In the genomic region with DNA sequence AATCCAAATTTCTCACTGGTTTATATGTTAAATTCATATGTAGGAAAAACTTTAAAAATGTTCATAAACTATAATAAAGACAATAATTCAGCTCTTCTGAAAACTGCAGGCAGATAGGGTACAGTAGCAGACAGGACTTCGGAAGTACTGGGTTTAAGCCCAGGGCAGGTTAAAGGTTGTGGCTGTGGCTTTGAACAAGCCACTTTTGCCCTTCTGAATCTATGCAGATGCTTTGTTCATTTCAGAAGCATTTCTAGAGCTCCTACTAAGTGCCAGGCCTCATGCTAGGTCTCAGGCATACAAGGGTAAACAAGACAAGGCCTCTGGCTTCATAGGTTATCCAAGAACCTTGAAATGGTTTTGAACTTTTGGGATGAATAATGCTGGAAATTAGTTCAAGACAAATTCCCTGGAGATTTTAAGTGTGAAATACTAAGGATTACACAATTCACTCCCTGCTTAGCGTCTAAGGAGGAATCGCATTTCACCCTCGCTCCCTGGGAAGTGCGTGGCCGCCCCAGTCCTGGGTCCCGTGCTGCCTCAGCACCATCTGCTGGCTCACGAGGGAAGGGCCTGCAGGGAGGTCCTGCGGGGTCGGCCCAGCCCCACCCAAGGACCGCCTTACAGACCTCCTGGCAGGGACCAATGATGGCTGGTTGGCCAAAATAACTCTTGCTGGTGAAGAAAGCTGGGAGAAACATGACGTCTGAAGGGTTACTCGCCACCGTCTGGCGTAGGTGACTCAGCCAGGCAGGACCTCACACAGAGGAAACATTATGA, we compare ENCODE assay signal across 1 cellular context.
TF ChIP-seq lines count a peak whose summit lies in the region.

No MANE protein-coding gene starts in this region.

TF ChIP-seq in HepG2, 621 proteins besides CTCF, POLR2A, EP300 and RAD21 (continued from another document and continues in another):
- TF ChIP-seq, protein P1, sequence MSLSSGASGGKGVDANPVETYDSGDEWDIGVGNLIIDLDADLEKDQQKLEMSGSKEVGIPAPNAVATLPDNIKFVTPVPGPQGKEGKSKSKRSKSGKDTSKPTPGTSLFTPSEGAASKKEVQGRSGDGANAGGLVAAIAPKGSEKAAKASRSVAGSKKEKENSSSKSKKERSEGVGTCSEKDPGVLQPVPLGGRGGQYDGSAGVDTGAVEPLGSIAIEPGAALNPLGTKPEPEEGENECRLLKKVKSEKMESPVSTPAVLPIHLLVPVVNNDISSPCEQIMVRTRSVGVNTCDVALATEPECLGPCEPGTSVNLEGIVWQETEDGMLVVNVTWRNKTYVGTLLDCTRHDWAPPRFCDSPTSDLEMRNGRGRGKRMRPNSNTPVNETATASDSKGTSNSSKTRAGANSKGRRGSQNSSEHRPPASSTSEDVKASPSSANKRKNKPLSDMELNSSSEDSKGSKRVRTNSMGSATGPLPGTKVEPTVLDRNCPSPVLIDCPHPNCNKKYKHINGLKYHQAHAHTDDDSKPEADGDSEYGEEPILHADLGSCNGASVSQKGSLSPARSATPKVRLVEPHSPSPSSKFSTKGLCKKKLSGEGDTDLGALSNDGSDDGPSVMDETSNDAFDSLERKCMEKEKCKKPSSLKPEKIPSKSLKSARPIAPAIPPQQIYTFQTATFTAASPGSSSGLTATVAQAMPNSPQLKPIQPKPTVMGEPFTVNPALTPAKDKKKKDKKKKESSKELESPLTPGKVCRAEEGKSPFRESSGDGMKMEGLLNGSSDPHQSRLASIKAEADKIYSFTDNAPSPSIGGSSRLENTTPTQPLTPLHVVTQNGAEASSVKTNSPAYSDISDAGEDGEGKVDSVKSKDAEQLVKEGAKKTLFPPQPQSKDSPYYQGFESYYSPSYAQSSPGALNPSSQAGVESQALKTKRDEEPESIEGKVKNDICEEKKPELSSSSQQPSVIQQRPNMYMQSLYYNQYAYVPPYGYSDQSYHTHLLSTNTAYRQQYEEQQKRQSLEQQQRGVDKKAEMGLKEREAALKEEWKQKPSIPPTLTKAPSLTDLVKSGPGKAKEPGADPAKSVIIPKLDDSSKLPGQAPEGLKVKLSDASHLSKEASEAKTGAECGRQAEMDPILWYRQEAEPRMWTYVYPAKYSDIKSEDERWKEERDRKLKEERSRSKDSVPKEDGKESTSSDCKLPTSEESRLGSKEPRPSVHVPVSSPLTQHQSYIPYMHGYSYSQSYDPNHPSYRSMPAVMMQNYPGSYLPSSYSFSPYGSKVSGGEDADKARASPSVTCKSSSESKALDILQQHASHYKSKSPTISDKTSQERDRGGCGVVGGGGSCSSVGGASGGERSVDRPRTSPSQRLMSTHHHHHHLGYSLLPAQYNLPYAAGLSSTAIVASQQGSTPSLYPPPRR (CRISPR knock-in tag; IDR thresholded peaks at IDR 0.05; ENCODE audit: borderline replicate concordance): no peak
- TF ChIP-seq, protein P2, sequence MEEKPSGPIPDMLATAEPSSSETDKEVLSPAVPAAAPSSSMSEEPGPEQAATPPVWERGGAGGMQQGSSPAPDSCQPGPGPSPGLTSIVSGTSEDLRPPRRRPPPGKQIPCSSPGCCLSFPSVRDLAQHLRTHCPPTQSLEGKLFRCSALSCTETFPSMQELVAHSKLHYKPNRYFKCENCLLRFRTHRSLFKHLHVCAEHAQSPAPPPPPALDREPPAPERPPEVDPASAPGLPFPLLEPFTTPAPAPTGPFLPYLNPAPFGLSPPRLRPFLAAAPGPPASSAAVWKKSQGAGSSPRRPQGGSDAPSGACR (CRISPR knock-in tag; IDR thresholded peaks at IDR 0.05): 0 out of 2 replicates have a peak, but pooled peaks have one; percentile 68
- TF ChIP-seq PHB2 (IDR thresholded peaks at IDR 0.05; ENCODE audit: partially characterized antibody): no peak
- TF ChIP-seq, protein P3, sequence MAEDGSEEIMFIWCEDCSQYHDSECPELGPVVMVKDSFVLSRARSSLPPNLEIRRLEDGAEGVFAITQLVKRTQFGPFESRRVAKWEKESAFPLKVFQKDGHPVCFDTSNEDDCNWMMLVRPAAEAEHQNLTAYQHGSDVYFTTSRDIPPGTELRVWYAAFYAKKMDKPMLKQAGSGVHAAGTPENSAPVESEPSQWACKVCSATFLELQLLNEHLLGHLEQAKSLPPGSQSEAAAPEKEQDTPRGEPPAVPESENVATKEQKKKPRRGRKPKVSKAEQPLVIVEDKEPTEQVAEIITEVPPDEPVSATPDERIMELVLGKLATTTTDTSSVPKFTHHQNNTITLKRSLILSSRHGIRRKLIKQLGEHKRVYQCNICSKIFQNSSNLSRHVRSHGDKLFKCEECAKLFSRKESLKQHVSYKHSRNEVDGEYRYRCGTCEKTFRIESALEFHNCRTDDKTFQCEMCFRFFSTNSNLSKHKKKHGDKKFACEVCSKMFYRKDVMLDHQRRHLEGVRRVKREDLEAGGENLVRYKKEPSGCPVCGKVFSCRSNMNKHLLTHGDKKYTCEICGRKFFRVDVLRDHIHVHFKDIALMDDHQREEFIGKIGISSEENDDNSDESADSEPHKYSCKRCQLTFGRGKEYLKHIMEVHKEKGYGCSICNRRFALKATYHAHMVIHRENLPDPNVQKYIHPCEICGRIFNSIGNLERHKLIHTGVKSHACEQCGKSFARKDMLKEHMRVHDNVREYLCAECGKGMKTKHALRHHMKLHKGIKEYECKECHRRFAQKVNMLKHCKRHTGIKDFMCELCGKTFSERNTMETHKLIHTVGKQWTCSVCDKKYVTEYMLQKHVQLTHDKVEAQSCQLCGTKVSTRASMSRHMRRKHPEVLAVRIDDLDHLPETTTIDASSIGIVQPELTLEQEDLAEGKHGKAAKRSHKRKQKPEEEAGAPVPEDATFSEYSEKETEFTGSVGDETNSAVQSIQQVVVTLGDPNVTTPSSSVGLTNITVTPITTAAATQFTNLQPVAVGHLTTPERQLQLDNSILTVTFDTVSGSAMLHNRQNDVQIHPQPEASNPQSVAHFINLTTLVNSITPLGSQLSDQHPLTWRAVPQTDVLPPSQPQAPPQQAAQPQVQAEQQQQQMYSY (CRISPR knock-in tag; IDR thresholded peaks at IDR 0.05): no peak
- TF ChIP-seq, protein P4, sequence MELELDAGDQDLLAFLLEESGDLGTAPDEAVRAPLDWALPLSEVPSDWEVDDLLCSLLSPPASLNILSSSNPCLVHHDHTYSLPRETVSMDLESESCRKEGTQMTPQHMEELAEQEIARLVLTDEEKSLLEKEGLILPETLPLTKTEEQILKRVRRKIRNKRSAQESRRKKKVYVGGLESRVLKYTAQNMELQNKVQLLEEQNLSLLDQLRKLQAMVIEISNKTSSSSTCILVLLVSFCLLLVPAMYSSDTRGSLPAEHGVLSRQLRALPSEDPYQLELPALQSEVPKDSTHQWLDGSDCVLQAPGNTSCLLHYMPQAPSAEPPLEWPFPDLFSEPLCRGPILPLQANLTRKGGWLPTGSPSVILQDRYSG (CRISPR knock-in tag; IDR thresholded peaks at IDR 0.05): no peak
- TF ChIP-seq RFXAP (CRISPR knock-in tag; IDR thresholded peaks at IDR 0.05; ENCODE audit: borderline replicate concordance): 0 out of 2 replicates have a peak, but pooled peaks have one; percentile 26
- TF ChIP-seq NFATC3 (CRISPR knock-in tag; IDR thresholded peaks at IDR 0.05): 0 out of 2 replicates have a peak, but pooled peaks have one; percentile 36
- TF ChIP-seq ZNF569 (CRISPR knock-in tag; IDR thresholded peaks at IDR 0.05; ENCODE audit: borderline replicate concordance): no peak
- TF ChIP-seq HOXA9 (CRISPR knock-in tag; IDR thresholded peaks at IDR 0.05; ENCODE audit: borderline replicate concordance): no peak
- TF ChIP-seq ZNF672 (CRISPR knock-in tag; IDR thresholded peaks at IDR 0.05): no peak
- TF ChIP-seq, protein P5, sequence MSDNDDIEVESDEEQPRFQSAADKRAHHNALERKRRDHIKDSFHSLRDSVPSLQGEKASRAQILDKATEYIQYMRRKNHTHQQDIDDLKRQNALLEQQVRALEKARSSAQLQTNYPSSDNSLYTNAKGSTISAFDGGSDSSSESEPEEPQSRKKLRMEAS (IDR thresholded peaks at IDR 0.05): no peak
- TF ChIP-seq, protein P6, sequence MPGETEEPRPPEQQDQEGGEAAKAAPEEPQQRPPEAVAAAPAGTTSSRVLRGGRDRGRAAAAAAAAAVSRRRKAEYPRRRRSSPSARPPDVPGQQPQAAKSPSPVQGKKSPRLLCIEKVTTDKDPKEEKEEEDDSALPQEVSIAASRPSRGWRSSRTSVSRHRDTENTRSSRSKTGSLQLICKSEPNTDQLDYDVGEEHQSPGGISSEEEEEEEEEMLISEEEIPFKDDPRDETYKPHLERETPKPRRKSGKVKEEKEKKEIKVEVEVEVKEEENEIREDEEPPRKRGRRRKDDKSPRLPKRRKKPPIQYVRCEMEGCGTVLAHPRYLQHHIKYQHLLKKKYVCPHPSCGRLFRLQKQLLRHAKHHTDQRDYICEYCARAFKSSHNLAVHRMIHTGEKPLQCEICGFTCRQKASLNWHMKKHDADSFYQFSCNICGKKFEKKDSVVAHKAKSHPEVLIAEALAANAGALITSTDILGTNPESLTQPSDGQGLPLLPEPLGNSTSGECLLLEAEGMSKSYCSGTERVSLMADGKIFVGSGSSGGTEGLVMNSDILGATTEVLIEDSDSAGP (CRISPR knock-in tag; IDR thresholded peaks at IDR 0.05; ENCODE audit: borderline replicate concordance): peak; percentile 37; the same call in 1 of the 2 replicates
- no peak for TF ChIP-seq ZNF143 (CRISPR knock-in tag; IDR thresholded peaks at IDR 0.05)
- peak; percentile 38; the same call in 1 of the 2 replicates for TF ChIP-seq TBX2 (CRISPR knock-in tag; IDR thresholded peaks at IDR 0.05; ENCODE audit: borderline replicate concordance)
- TF ChIP-seq GATAD2A (CRISPR knock-in tag; IDR thresholded peaks at IDR 0.05): peak; percentile 43; the same call in 1 of the 2 replicates
- no peak for TF ChIP-seq PHF5A (CRISPR knock-in tag; IDR thresholded peaks at IDR 0.05; ENCODE audit: low read depth, unreplicated experiment)
- TF ChIP-seq SALL1 (CRISPR knock-in tag; IDR thresholded peaks at IDR 0.05): peak; percentile 83
- TF ChIP-seq, protein P7, sequence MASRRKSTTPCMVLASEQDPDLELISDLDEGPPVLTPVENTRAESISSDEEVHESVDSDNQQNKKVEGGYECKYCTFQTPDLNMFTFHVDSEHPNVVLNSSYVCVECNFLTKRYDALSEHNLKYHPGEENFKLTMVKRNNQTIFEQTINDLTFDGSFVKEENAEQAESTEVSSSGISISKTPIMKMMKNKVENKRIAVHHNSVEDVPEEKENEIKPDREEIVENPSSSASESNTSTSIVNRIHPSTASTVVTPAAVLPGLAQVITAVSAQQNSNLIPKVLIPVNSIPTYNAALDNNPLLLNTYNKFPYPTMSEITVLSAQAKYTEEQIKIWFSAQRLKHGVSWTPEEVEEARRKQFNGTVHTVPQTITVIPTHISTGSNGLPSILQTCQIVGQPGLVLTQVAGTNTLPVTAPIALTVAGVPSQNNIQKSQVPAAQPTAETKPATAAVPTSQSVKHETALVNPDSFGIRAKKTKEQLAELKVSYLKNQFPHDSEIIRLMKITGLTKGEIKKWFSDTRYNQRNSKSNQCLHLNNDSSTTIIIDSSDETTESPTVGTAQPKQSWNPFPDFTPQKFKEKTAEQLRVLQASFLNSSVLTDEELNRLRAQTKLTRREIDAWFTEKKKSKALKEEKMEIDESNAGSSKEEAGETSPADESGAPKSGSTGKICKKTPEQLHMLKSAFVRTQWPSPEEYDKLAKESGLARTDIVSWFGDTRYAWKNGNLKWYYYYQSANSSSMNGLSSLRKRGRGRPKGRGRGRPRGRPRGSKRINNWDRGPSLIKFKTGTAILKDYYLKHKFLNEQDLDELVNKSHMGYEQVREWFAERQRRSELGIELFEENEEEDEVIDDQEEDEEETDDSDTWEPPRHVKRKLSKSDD (CRISPR knock-in tag; IDR thresholded peaks at IDR 0.05; ENCODE audit: low read depth): no peak
- no peak for TF ChIP-seq ZNF766 (CRISPR knock-in tag; IDR thresholded peaks at IDR 0.05; ENCODE audit: borderline replicate concordance)
- TF ChIP-seq ZNF781 (CRISPR knock-in tag; IDR thresholded peaks at IDR 0.05; ENCODE audit: borderline replicate concordance, not compliant biosample characterization): no peak
- TF ChIP-seq SOX5 (CRISPR knock-in tag; IDR thresholded peaks at IDR 0.05; ENCODE audit: borderline replicate concordance): peak; percentile 17; the same call in 1 of the 2 replicates
- TF ChIP-seq ZNF343 (CRISPR knock-in tag; IDR thresholded peaks at IDR 0.05): no peak
- peak; percentile 53; the same call in 1 of the 2 replicates for TF ChIP-seq ZKSCAN1 (IDR thresholded peaks at IDR 0.05; ENCODE audit: low read length)
- TF ChIP-seq CEBPG (CRISPR knock-in tag; IDR thresholded peaks at IDR 0.05): peak; percentile 69
- TF ChIP-seq ZNF451 (CRISPR knock-in tag; IDR thresholded peaks at IDR 0.05): 0 out of 2 replicates have a peak, but pooled peaks have one; percentile 54
- peak; percentile 52; the same call in 1 of the 2 replicates for TF ChIP-seq RXRA (CRISPR knock-in tag; IDR thresholded peaks at IDR 0.05)
- TF ChIP-seq, protein P8, sequence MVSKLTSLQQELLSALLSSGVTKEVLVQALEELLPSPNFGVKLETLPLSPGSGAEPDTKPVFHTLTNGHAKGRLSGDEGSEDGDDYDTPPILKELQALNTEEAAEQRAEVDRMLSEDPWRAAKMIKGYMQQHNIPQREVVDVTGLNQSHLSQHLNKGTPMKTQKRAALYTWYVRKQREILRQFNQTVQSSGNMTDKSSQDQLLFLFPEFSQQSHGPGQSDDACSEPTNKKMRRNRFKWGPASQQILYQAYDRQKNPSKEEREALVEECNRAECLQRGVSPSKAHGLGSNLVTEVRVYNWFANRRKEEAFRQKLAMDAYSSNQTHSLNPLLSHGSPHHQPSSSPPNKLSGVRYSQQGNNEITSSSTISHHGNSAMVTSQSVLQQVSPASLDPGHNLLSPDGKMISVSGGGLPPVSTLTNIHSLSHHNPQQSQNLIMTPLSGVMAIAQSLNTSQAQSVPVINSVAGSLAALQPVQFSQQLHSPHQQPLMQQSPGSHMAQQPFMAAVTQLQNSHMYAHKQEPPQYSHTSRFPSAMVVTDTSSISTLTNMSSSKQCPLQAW (CRISPR knock-in tag; IDR thresholded peaks at IDR 0.05): 0 out of 2 replicates have a peak, but pooled peaks have one; percentile 39
- TF ChIP-seq KLF15 (CRISPR knock-in tag; IDR thresholded peaks at IDR 0.05; ENCODE audit: borderline replicate concordance): no peak
- no peak for TF ChIP-seq SALL2 (CRISPR knock-in tag; IDR thresholded peaks at IDR 0.05)
- peak; percentile 66; the same call in 1 of the 2 replicates for TF ChIP-seq TSC22D2 (CRISPR knock-in tag; IDR thresholded peaks at IDR 0.05; ENCODE audit: borderline replicate concordance)
